ENCODE assay signal across 1 cellular context in genomic region chr7:120550494-120551048, GRCh38.
TF ChIP-seq lines count a peak whose summit lies in the region.

No MANE protein-coding gene starts in this region.

TF ChIP-seq in GM23338, 12 proteins besides CTCF, POLR2A, EP300 and RAD21 (continued from another document):
- TF ChIP-seq ZNF462 (CRISPR knock-in tag; IDR thresholded peaks at IDR 0.05) (peak; percentile 77), JUNB (IDR thresholded peaks at IDR 0.05; ENCODE audit: unreplicated experiment) (no peak)
- TF ChIP-seq, protein P1, sequence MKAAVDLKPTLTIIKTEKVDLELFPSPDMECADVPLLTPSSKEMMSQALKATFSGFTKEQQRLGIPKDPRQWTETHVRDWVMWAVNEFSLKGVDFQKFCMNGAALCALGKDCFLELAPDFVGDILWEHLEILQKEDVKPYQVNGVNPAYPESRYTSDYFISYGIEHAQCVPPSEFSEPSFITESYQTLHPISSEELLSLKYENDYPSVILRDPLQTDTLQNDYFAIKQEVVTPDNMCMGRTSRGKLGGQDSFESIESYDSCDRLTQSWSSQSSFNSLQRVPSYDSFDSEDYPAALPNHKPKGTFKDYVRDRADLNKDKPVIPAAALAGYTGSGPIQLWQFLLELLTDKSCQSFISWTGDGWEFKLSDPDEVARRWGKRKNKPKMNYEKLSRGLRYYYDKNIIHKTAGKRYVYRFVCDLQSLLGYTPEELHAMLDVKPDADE (IDR thresholded peaks at IDR 0.05): peak; percentile 58; the same call in 1 of the 2 replicates
